8 cellular contexts compared by ENCODE assay signal in the genomic region with DNA sequence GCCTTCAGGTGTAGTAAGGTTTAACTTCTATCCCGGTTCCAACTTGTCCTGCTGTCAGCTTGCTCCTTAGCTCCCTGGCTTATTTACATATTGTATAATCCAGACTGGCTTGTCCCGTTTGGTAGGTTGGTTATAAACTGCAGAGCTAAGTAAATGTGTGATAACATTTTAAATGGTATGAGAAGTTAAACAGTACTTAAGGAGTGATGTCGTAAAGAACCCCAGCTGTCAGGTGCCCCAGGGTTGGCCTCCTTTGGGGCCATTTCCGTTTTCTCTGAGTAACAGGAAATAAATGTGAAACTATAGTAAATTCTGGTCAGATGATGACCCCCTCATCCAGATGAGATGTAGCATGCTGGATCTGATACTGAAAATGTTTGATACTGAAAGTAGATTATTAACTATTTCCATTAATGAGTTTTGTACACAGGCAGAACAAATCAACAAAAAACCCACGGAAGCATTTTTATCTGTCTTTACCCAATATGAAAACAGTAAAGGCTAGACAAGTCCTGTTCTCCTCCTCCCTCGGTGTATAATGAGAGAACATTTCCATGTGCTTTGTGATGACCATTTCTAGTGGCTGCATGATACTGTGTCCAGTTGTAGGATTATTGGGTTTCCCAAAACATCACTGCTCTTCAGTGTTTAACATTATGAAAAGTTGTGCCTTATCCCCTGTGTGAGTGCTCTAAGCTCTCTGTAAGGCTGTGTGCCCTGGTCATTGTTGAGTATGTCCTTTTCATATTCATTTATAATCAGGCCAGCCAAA. TPM values are rescaled to one million over a fixed set of nuclear protein-coding genes. Genes with fewer than 3 reads are reported as not detected.
DNase-seq lines count a peak whose midpoint lies in the region; ATAC-seq and TF ChIP-seq lines count a peak whose summit lies in the region.

No MANE protein-coding gene starts in this region.

- CTCF ChIA-PET in Calu3 (lab: Charles Lee) (interaction anchor here (0.9 to 1.1 kb wide), 2 partner anchors 15 to 40 kb away, joined by 3 read pairs; no protein-coding TSS in a partner anchor), HEK293T (lab: Yijun Ruan, JAX) (no interaction called here)

- BruUV-seq in Calu3 (replicated peaks; lab: Mats Ljungman, UMichigan): no TSS peak

- H3K4me3 Mint-ChIP-seq in Calu3 (ENCODE audit: low read depth, unreplicated experiment): peak overlapping the region; percentile 56
- peak overlapping the region; percentile 42 for H3K4me3 Mint-ChIP-seq in T-helper 1 cell treated with Interleukin-12 subunit alpha and Interleukin-12 subunit beta and Interleukin-4 antibody, amounts not matched to agents 30 μg/mL and 1 μg/mL, for 36 hours

- POLR2A ChIA-PET in HEK293T (lab: Yijun Ruan, JAX): interaction anchor here (1.3 kb wide), 1 partner anchor 33 kb away, joined by 3 read pairs; no protein-coding TSS in a partner anchor

- no peak for TF ChIP-seq CTCF in Calu3 (IDR thresholded peaks at IDR 0.05; ENCODE audit: unreplicated experiment)

- H3K27ac Mint-ChIP-seq in Calu3 (ENCODE audit: unreplicated experiment): peak overlapping the region; percentile 87
- peak overlapping the region; percentile 77 for H3K27ac Mint-ChIP-seq in T-helper 1 cell treated with Interleukin-12 subunit alpha and Interleukin-12 subunit beta and Interleukin-4 antibody, amounts not matched to agents 30 μg/mL and 1 μg/mL, for 36 hours

- H3K4me1 Mint-ChIP-seq in Calu3 (ENCODE audit: low read depth, unreplicated experiment): peaks cover 52% of the 10 kb centered on the region
- peaks cover 16% of the 10 kb centered on the region for H3K4me1 Mint-ChIP-seq in T-helper 1 cell treated with Interleukin-12 subunit alpha and Interleukin-12 subunit beta and Interleukin-4 antibody, amounts not matched to agents 30 μg/mL and 1 μg/mL, for 36 hours (ENCODE audit: low read depth)

- ATAC-seq in GM19395 (IDR thresholded peaks at IDR 0.05; ENCODE audit: unreplicated experiment) (peak; percentile 91), HG03378 (IDR thresholded peaks at IDR 0.05; ENCODE audit: unreplicated experiment) (peak; percentile 90)

- no peaks in the 10 kb centered on the region for H3K27me3 Mint-ChIP-seq in Calu3 (ENCODE audit: unreplicated experiment)
- peaks cover 2% of the 10 kb centered on the region for H3K27me3 Mint-ChIP-seq in T-helper 1 cell treated with Interleukin-12 subunit alpha and Interleukin-12 subunit beta and Interleukin-4 antibody, amounts not matched to agents 30 μg/mL and 1 μg/mL, for 36 hours (ENCODE audit: low read depth)

- intact Hi-C loops in Calu3 (cut with micrococcal nuclease; ENCODE audit: unreplicated experiment): no loop called here

- TF ChIP-seq POLR2A in erythroblast (IDR thresholded peaks at IDR 0.05; ENCODE audit: low read length): no peak

- H3K36me3 Mint-ChIP-seq in Calu3 (ENCODE audit: insufficient read depth, unreplicated experiment): peaks cover 10% of the 10 kb centered on the region
- no peaks in the 10 kb centered on the region for H3K36me3 Mint-ChIP-seq in T-helper 1 cell treated with Interleukin-12 subunit alpha and Interleukin-12 subunit beta and Interleukin-4 antibody, amounts not matched to agents 30 μg/mL and 1 μg/mL, for 36 hours (ENCODE audit: low read depth)

- DNase-seq in Calu3 (peak; percentile 71), erythroblast (lab: John Stamatoyannopoulos, UW) (peak; percentile 29 to 44), renal cortical epithelial cell (ENCODE audit: low read depth) (peak; percentile 97), HEK293T (ENCODE audit: extremely low spot score) (no peak), NCI-H1105 treated with DMSO at 0.1 percent for 48 hours (lab: John Stamatoyannopoulos, UW) (no peak)

- H3K9me3 Mint-ChIP-seq in Calu3 (ENCODE audit: low read depth, unreplicated experiment): no peaks in the 10 kb centered on the region
- H3K9me3 Mint-ChIP-seq in T-helper 1 cell treated with Interleukin-12 subunit alpha and Interleukin-12 subunit beta and Interleukin-4 antibody, amounts not matched to agents 30 μg/mL and 1 μg/mL, for 36 hours: peaks cover 5% of the 10 kb centered on the region

TF ChIP-seq in HEK293T, 16 proteins besides CTCF, POLR2A, EP300 and RAD21:
- no peak for TF ChIP-seq SP1 (IDR thresholded peaks at IDR 0.05)
- TF ChIP-seq FOXK2 (IDR thresholded peaks at IDR 0.05): no peak
- no peak for TF ChIP-seq FOXM1 (IDR thresholded peaks at IDR 0.05; ENCODE audit: borderline replicate concordance)
- TF ChIP-seq, protein P1, sequence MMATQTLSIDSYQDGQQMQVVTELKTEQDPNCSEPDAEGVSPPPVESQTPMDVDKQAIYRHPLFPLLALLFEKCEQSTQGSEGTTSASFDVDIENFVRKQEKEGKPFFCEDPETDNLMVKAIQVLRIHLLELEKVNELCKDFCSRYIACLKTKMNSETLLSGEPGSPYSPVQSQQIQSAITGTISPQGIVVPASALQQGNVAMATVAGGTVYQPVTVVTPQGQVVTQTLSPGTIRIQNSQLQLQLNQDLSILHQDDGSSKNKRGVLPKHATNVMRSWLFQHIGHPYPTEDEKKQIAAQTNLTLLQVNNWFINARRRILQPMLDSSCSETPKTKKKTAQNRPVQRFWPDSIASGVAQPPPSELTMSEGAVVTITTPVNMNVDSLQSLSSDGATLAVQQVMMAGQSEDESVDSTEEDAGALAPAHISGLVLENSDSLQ (IDR thresholded peaks at IDR 0.05): no peak
- no peak for TF ChIP-seq ELF4 (IDR thresholded peaks at IDR 0.05)
- TF ChIP-seq ZNF384 (IDR thresholded peaks at IDR 0.05): no peak
- TF ChIP-seq L3MBTL2 (conservative IDR thresholded peaks at IDR 0.05): no peak
- no peak for TF ChIP-seq SUZ12 (IDR thresholded peaks at IDR 0.05)
- no peak for TF ChIP-seq CTBP1 (IDR thresholded peaks at IDR 0.05; ENCODE audit: borderline replicate concordance)
- no peak for TF ChIP-seq HDGF (IDR thresholded peaks at IDR 0.05; ENCODE audit: borderline replicate concordance)
- TF ChIP-seq ARNT (IDR thresholded peaks at IDR 0.05): no peak
- no peak for TF ChIP-seq NFRKB (IDR thresholded peaks at IDR 0.05)
- no peak for TF ChIP-seq FOXA1 (IDR thresholded peaks at IDR 0.05)
- TF ChIP-seq LEF1 (IDR thresholded peaks at IDR 0.05; ENCODE audit: borderline replicate concordance): no peak
- TF ChIP-seq TARDBP (IDR thresholded peaks at IDR 0.05): no peak
- TF ChIP-seq BHLHE40 (IDR thresholded peaks at IDR 0.05; ENCODE audit: borderline replicate concordance): no peak

RNA-seq across cellular contexts. Expression of a gene that starts 22.4 kb away (rescaled TPM):
- total RNA-seq in Calu3 (2022) (8.8 and 13.4 TPM in 2 replicates), renal cortical epithelial cell (12.0 and 13.2 TPM in 2 replicates)

Comparison
In these comparisons a context has a peak if more than half of its experiments do, and no peak if none do; other contexts are left out.
1. DNase-seq: peak in Calu3 (single experiment), erythroblast (2 of 2) and renal cortical epithelial cell (single experiment); none in HEK293T (single experiment) and NCI-H1105 treated with DMSO at 0.1 percent for 48 hours (single experiment).